ENCODE assay signal across 1 cellular context in the genomic region with DNA sequence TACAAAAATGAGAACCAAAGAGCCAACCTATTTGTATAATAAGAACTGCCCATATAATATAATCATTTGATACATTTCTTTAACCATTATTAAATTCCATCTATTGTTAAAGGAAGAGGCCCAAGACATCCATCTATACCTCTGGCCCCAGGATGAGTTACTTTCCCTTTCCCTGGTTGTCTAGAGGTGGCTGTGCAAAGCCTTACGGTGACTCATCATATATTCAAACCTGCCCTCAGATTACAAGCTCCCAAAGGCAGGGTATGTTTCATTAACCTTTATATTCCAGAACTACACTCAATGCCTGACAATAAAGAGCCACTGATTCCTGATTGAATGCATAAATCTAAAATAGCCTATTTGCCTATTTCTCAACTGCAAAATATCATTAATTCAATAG.
TF ChIP-seq lines count a peak whose summit lies in the region.

No MANE protein-coding gene starts in this region.

TF ChIP-seq in A549, 52 proteins besides CTCF, POLR2A, EP300 and RAD21 (continued from another document):
- TF ChIP-seq PBX3 (IDR thresholded peaks at IDR 0.05), result no peak
- no peak for TF ChIP-seq FOSL2 (IDR thresholded peaks at IDR 0.05)
- TF ChIP-seq FOSL2 (CRISPR knock-in tag; IDR thresholded peaks at IDR 0.05), result peak; percentile 46; the same call in 1 of the 2 replicates
- TF ChIP-seq NR3C1 (IDR thresholded peaks at IDR 0.05), result no peak
- TF ChIP-seq CEBPB (IDR thresholded peaks at IDR 0.05), result no peak
- TF ChIP-seq EHF (CRISPR knock-in tag; IDR thresholded peaks at IDR 0.05), result no peak
- TF ChIP-seq ZC3H11A (IDR thresholded peaks at IDR 0.05), result no peak
- no peak for TF ChIP-seq MYC (IDR thresholded peaks at IDR 0.05; ENCODE audit: borderline replicate concordance, low read length)
- peak; percentile 46; the same call in 1 of the 2 replicates for TF ChIP-seq NFE2L2 (conservative IDR thresholded peaks at IDR 0.05; ENCODE audit: low read length)
- TF ChIP-seq SREBF2 (IDR thresholded peaks at IDR 0.05), result no peak
- TF ChIP-seq POLR2AphosphoS2 (conservative IDR thresholded peaks at IDR 0.05; ENCODE audit: low read length), result no peak
